Comparison of ENCODE assay signal across 9 cellular contexts in genomic region chr1:79042117-79042516, GRCh38. TPM values are rescaled to one million over a fixed set of nuclear protein-coding genes. Genes with fewer than 3 reads are reported as not detected.
DNase-seq lines count a peak whose midpoint lies in the region; ATAC-seq and TF ChIP-seq lines count a peak whose summit lies in the region.
"Had no signal": no experiment of that assay in that cellular context is flagged by ENCODE, and none has a peak within 500 bp of the region (broad histone marks: within the 10 kb centered on the region; RNA-seq: fewer than 3 reads in every experiment).

No MANE protein-coding gene starts in this region.

- ATAC-seq in GM18498 (IDR thresholded peaks at IDR 0.05; ENCODE audit: unreplicated experiment) (peak; percentile 58), GM21825 (IDR thresholded peaks at IDR 0.05; ENCODE audit: unreplicated experiment) (peak; percentile 67), HG03575 (IDR thresholded peaks at IDR 0.05; ENCODE audit: extremely low read depth, insufficient number of reproducible peaks, low FRiP score, unreplicated experiment) (peak; percentile 41)
- ATAC-seq: activated T-cell treated with anti-CD3 and anti-CD28 coated beads, Interleukin-2, amount 50 U/mL, for 72 hours had no signal

- H3K4me3 ChIP-seq in fibroblast of lung (replicated peaks in 1 of 4; ENCODE audit: control extremely low read depth in 1 of 4, insufficient read depth in 1 of 4, low read depth in 3 of 4, low read length in 4 of 4): no peak overlapping the region

- intact Hi-C loops in Calu3 (cut with micrococcal nuclease; ENCODE audit: unreplicated experiment): no loop called here

- TF ChIP-seq CTCF in fibroblast of lung (conservative IDR thresholded peaks at IDR 0.05 in 1 of 2, IDR thresholded peaks at IDR 0.05 in 1 of 2; ENCODE audit: low read depth in 1 of 2, low read length in 2 of 2): no peak
- TF ChIP-seq CTCF in Calu3 (IDR thresholded peaks at IDR 0.05; ENCODE audit: unreplicated experiment): no peak

- CTCF ChIA-PET in Calu3 (lab: Charles Lee): no interaction called here

- H3K4me1 ChIP-seq in fibroblast of lung (ENCODE audit: control insufficient read depth, extremely low read depth, insufficient read depth, low read length): peaks cover 4% of the 10 kb centered on the region

- no peaks in the 10 kb centered on the region for H3K79me2 ChIP-seq in fibroblast of lung (ENCODE audit: control insufficient read depth, insufficient read depth, low read length)

- no peak overlapping the region for H3K9ac ChIP-seq in fibroblast of lung (ENCODE audit: insufficient read depth, low read length)

- H3K27ac Mint-ChIP-seq in Calu3 (ENCODE audit: unreplicated experiment): no peak overlapping the region
- H3K27ac Mint-ChIP-seq: activated T-cell treated with anti-CD3 and anti-CD28 coated beads, Interleukin-2, amount 50 U/mL, for 72 hours had no signal

- H3K9me3 ChIP-seq in fibroblast of lung (ENCODE audit: control insufficient read depth, insufficient read depth, low read depth, low read length): no peaks in the 10 kb centered on the region

- H3K4me2 ChIP-seq in fibroblast of lung (ENCODE audit: extremely low read depth, insufficient read depth, low read length): no peak overlapping the region

- no peaks in the 10 kb centered on the region for H4K20me1 ChIP-seq in fibroblast of lung (ENCODE audit: control insufficient read depth, extremely low read depth, insufficient read depth, low read length)

- H3K4me3 Mint-ChIP-seq in Calu3 (ENCODE audit: low read depth, unreplicated experiment): no peak overlapping the region
- H3K4me3 Mint-ChIP-seq: activated T-cell treated with anti-CD3 and anti-CD28 coated beads, Interleukin-2, amount 50 U/mL, for 72 hours had no signal

- DNase-seq in fibroblast of lung (ENCODE audit: low read depth in 2 of 2) (peak; percentile 40 to 86), NCI-H2227 treated with DMSO at 0.1 percent for 48 hours (lab: John Stamatoyannopoulos, UW) (no peak), Calu3 (no peak), NCI-H82 treated with DMSO at 0.1 percent for 48 hours (lab: John Stamatoyannopoulos, UW; ENCODE audit: unreplicated experiment) (no peak)
- DNase-seq in stimulated activated CD4-positive, alpha-beta T cell treated with anti-CD3 and anti-CD28 coated beads, Interleukin-15, amount 100 ng/mL, for 24 hours: no peak
- DNase-seq: activated T-cell treated with anti-CD3 and anti-CD28 coated beads, Interleukin-2, amount 50 U/mL, for 72 hours had no signal

- no peaks in the 10 kb centered on the region for H3K36me3 Mint-ChIP-seq in Calu3 (ENCODE audit: insufficient read depth, unreplicated experiment)

- H2AFZ ChIP-seq in fibroblast of lung (ENCODE audit: low read length): no peak overlapping the region

- H3K27me3 ChIP-seq in fibroblast of lung (ENCODE audit: control insufficient read depth, insufficient read depth, low read length): no peaks in the 10 kb centered on the region

- H3K27ac ChIP-seq in fibroblast of lung (ENCODE audit: insufficient read depth, low read length): no peak overlapping the region

- no TSS peak for BruUV-seq in Calu3 (replicated peaks; lab: Mats Ljungman, UMichigan)

- no peaks in the 10 kb centered on the region for H3K27me3 Mint-ChIP-seq in Calu3 (ENCODE audit: unreplicated experiment)

- no peaks in the 10 kb centered on the region for H3K36me3 ChIP-seq in fibroblast of lung (ENCODE audit: control insufficient read depth, insufficient read depth, low read length)

- H3K9me3 Mint-ChIP-seq in Calu3 (ENCODE audit: low read depth, unreplicated experiment): peaks cover 6% of the 10 kb centered on the region

- H3K4me1 Mint-ChIP-seq in Calu3 (ENCODE audit: low read depth, unreplicated experiment): no peaks in the 10 kb centered on the region

RNA-seq across cellular contexts. Expression of gene ADGRL4, which starts 35.6 kb away (rescaled TPM):
- 3.1 and 5.0 TPM in 2 replicates for total RNA-seq in fibroblast of lung
- polyA plus RNA-seq in fibroblast of lung: 3.8 and 12.0 TPM in 2 replicates
- polyA plus RNA-seq in fibroblast of lung (2012): 1.8 and 7.7 TPM in 2 replicates
- 0.47 and 4.4 TPM in 2 replicates for polyA minus RNA-seq in fibroblast of lung (ENCODE audit: low replicate concordance)
- total RNA-seq in Calu3 (2022): not detected in 2 replicates
- total RNA-seq: activated T-cell treated with anti-CD3 and anti-CD28 coated beads, Interleukin-2, amount 50 U/mL, for 72 hours had no signal

Comparison
In these comparisons a context has a peak if more than half of its experiments do, and no peak if none do; other contexts are left out.
1. DNase-seq: peak in fibroblast of lung (2 of 2); none in stimulated activated CD4-positive, alpha-beta T cell treated with anti-CD3 and anti-CD28 coated beads, Interleukin-15, amount 100 ng/mL, for 24 hours (single experiment), NCI-H2227 treated with DMSO at 0.1 percent for 48 hours (single experiment), Calu3 (single experiment) and NCI-H82 treated with DMSO at 0.1 percent for 48 hours (single experiment).
2. Peak in every context shown above with its lines, with median percentiles within 50 percentile points of each other: ATAC-seq.